30 cellular contexts compared by ENCODE assay signal in the genomic region with DNA sequence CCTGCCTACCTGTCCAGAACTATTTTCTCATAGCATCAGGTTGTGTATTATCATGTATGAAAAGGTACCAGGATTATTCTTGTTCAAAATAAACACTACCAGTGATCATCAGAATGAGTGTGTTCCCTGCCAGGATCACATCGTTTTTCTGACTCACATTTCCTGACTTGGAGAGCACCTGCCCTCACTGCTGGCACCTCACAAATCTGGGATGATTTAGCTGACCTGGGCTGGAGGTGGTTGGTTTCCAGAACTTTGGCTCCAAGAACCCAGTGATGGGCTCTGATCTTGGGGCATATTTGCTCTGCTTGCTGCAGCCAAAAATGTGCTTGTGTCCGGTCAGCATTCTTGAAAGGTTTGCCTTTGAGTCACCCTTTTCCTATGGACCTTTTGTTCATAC.
"Had no signal": no experiment of that assay in that cellular context is flagged by ENCODE, and none has a peak within 500 bp of the region (broad histone marks: within the 10 kb centered on the region; RNA-seq: fewer than 3 reads in every experiment).

No MANE protein-coding gene starts in this region.

- H3K27me3 ChIP-seq: ascending aorta, brain microvascular endothelial cell, neutrophil, pancreas, sigmoid colon, suprapubic skin, tibial artery, upper lobe of right lung had no signal

- H3K36me3 ChIP-seq: ascending aorta, brain microvascular endothelial cell, neutrophil, pancreas, prostate gland, sigmoid colon, suprapubic skin, tibial artery, upper lobe of right lung had no signal

- H3K4me3 ChIP-seq: ascending aorta, pancreas, prostate gland, sigmoid colon, suprapubic skin, tibial artery, upper lobe of right lung had no signal

- H3K4me1 ChIP-seq: ascending aorta, pancreas, prostate gland, sigmoid colon, suprapubic skin, tibial artery, upper lobe of right lung had no signal

- DNase-seq: activated CD4-positive, alpha-beta memory T cell treated with anti-CD3 and anti-CD28 coated beads for 36 hours; activated CD4-positive, alpha-beta T cell treated with anti-CD3 and anti-CD28 coated beads, Interleukin-2, amount 10 ng/mL, durations not matched to agents 24 days and 14 days; activated CD4-positive, CD25-positive, alpha-beta regulatory T cell treated with anti-CD3 and anti-CD28 coated beads, Interleukin-2, amount 50 U/mL, for 72 hours; activated CD8-positive, alpha-beta memory T cell treated with anti-CD3 and anti-CD28 coated beads, Interleukin-2, amount 50 U/mL, for 4 hours; activated gamma-delta T cell; activated naive CD4-positive, alpha-beta T cell treated with anti-CD3 and anti-CD28 coated beads, Interleukin-2, amount 10 ng/mL, durations not matched to agents 7 days and 5 days; activated naive CD8-positive, alpha-beta T cell treated with anti-CD3 and anti-CD28 coated beads, Interleukin-2, amount 10 ng/mL, durations not matched to agents 7 days and 5 days; activated T-cell treated with anti-CD3 and anti-CD28 coated beads, Interleukin-2, amount 50 U/mL, for 1 hour; brain microvascular endothelial cell; central memory CD4-positive, alpha-beta T cell; effector CD4-positive, alpha-beta T cell; head of caudate nucleus; hippocampal formation; kidney; left colon; naive B cell; nephron progenitor cell; pancreas; retina; sigmoid colon; stimulated activated CD4-positive, alpha-beta T cell treated with anti-CD3 and anti-CD28 coated beads, Interleukin-15, amount 100 ng/mL, for 24 hours; stimulated activated CD4-positive, alpha-beta T cell treated with anti-CD3 and anti-CD28 coated beads, Interleukin-2, amount 100 ng/mL, for 24 hours; stimulated activated naive CD4-positive, alpha-beta T cell; T-helper 2 cell; tibial artery; upper lobe of right lung had no signal

- H3K27ac ChIP-seq: ascending aorta, brain microvascular endothelial cell, neutrophil, pancreas, prostate gland, sigmoid colon, suprapubic skin, tibial artery, upper lobe of right lung had no signal

- FAIRE-seq: kidney, pancreas had no signal

- H3K9me3 ChIP-seq: ascending aorta, neutrophil, pancreas, prostate gland, sigmoid colon, suprapubic skin, tibial artery, upper lobe of right lung had no signal

- ATAC-seq: left colon, pancreas, upper lobe of right lung had no signal
